ENCODE assay signal across 14 cellular contexts in the genomic region with DNA sequence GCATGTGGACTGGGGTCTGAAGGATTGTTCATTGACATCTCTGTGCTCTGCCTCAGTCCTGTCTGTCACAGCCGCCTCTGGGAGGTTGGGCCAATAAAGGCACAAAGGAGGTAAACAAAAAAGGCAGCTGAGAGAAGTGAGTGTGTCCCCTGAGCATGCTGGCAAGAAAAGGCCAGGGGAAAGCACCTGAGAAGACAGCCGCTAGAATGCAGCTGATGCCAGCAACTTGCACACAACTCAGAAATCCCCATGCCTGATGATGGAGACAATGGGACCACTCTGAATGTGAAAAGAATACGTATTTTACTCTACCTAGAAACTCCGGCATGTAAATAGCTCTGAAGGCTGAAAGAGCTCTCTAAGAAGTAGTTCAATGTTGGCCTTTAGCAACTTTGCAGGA.
"Had no signal": no experiment of that assay in that cellular context is flagged by ENCODE, and none has a peak within 500 bp of the region (broad histone marks: within the 10 kb centered on the region; RNA-seq: fewer than 3 reads in every experiment).

No MANE protein-coding gene starts in this region.

- DNase-seq: activated CD4-positive, alpha-beta memory T cell treated with anti-CD3 and anti-CD28 coated beads for 36 hours; activated gamma-delta T cell treated with Interleukin-2 at 50 U/mL for 16 hours; activated naive CD8-positive, alpha-beta T cell treated with anti-CD3 and anti-CD28 coated beads, Interleukin-2, amount 10 ng/mL, durations not matched to agents 7 days and 5 days; activated T-cell treated with anti-CD3 and anti-CD28 coated beads, Interleukin-2, amount 50 U/mL, for 48 hours; head of caudate nucleus; left cardiac atrium; lower lobe of right lung; naive thymus-derived CD4-positive, alpha-beta T cell; posterior cingulate gyrus; small intestine had no signal

- H3K9me3 ChIP-seq: esophagus muscularis mucosa, lower lobe of right lung, tibial nerve had no signal

- H3K27ac Mint-ChIP-seq: activated CD4-positive, alpha-beta memory T cell treated with anti-CD3 and anti-CD28 coated beads for 36 hours; activated naive CD8-positive, alpha-beta T cell treated with anti-CD3 and anti-CD28 coated beads, Interleukin-2, amount 10 ng/mL, durations not matched to agents 7 days and 5 days; naive thymus-derived CD4-positive, alpha-beta T cell; stimulated activated effector memory CD8-positive, alpha-beta T cell treated with anti-CD3 and anti-CD28 coated beads, Interleukin-12 subunit alpha, Interleukin-12 subunit beta, amount 100 ng/mL, for 72 hours; T-helper 2 cell treated with Interferon-gamma antibody and Interleukin-4, amounts not matched to agents 5 μg/mL and 100 μg/mL, for 36 hours had no signal

- H3K4me1 Mint-ChIP-seq: activated naive CD8-positive, alpha-beta T cell treated with anti-CD3 and anti-CD28 coated beads, Interleukin-2, amount 10 ng/mL, durations not matched to agents 7 days and 5 days; naive thymus-derived CD4-positive, alpha-beta T cell; stimulated activated effector memory CD8-positive, alpha-beta T cell treated with anti-CD3 and anti-CD28 coated beads, Interleukin-12 subunit alpha, Interleukin-12 subunit beta, amount 100 ng/mL, for 72 hours had no signal

- H3K4me1 ChIP-seq: esophagus muscularis mucosa, lower lobe of right lung, tibial nerve had no signal

- H3K9me3 Mint-ChIP-seq: activated CD4-positive, alpha-beta memory T cell treated with anti-CD3 and anti-CD28 coated beads for 36 hours; activated naive CD8-positive, alpha-beta T cell treated with anti-CD3 and anti-CD28 coated beads, Interleukin-2, amount 10 ng/mL, durations not matched to agents 7 days and 5 days; stimulated activated effector memory CD8-positive, alpha-beta T cell treated with anti-CD3 and anti-CD28 coated beads, Interleukin-12 subunit alpha, Interleukin-12 subunit beta, amount 100 ng/mL, for 72 hours; T-helper 2 cell treated with Interferon-gamma antibody and Interleukin-4, amounts not matched to agents 5 μg/mL and 100 μg/mL, for 36 hours had no signal

- H3K4me3 ChIP-seq: esophagus muscularis mucosa, lower lobe of right lung, tibial nerve had no signal

- ATAC-seq: left cardiac atrium; lower lobe of right lung; naive thymus-derived CD4-positive, alpha-beta T cell; stimulated activated effector memory CD8-positive, alpha-beta T cell treated with anti-CD3 and anti-CD28 coated beads, Interleukin-12 subunit alpha, Interleukin-12 subunit beta, amount 100 ng/mL, for 72 hours had no signal

- H3K27me3 Mint-ChIP-seq: activated CD4-positive, alpha-beta memory T cell treated with anti-CD3 and anti-CD28 coated beads for 36 hours; activated naive CD8-positive, alpha-beta T cell treated with anti-CD3 and anti-CD28 coated beads, Interleukin-2, amount 10 ng/mL, durations not matched to agents 7 days and 5 days had no signal

- H3K36me3 Mint-ChIP-seq: activated CD4-positive, alpha-beta memory T cell treated with anti-CD3 and anti-CD28 coated beads for 36 hours; activated naive CD8-positive, alpha-beta T cell treated with anti-CD3 and anti-CD28 coated beads, Interleukin-2, amount 10 ng/mL, durations not matched to agents 7 days and 5 days; naive thymus-derived CD4-positive, alpha-beta T cell; stimulated activated effector memory CD8-positive, alpha-beta T cell treated with anti-CD3 and anti-CD28 coated beads, Interleukin-12 subunit alpha, Interleukin-12 subunit beta, amount 100 ng/mL, for 72 hours had no signal

- H3K27me3 ChIP-seq: esophagus muscularis mucosa, tibial nerve had no signal

- H3K27ac ChIP-seq: esophagus muscularis mucosa, lower lobe of right lung, tibial nerve had no signal

- H3K36me3 ChIP-seq: esophagus muscularis mucosa, lower lobe of right lung, tibial nerve had no signal

- H3K4me3 Mint-ChIP-seq: activated CD4-positive, alpha-beta memory T cell treated with anti-CD3 and anti-CD28 coated beads for 36 hours; activated naive CD8-positive, alpha-beta T cell treated with anti-CD3 and anti-CD28 coated beads, Interleukin-2, amount 10 ng/mL, durations not matched to agents 7 days and 5 days; naive thymus-derived CD4-positive, alpha-beta T cell; stimulated activated effector memory CD8-positive, alpha-beta T cell treated with anti-CD3 and anti-CD28 coated beads, Interleukin-12 subunit alpha, Interleukin-12 subunit beta, amount 100 ng/mL, for 72 hours; T-helper 2 cell treated with Interferon-gamma antibody and Interleukin-4, amounts not matched to agents 5 μg/mL and 100 μg/mL, for 36 hours had no signal
